ENCODE assay signal across 8 cellular contexts in genomic region chr16:1351582-1352362, GRCh38. TPM values are rescaled to one million over a fixed set of nuclear protein-coding genes. Genes with fewer than 3 reads are reported as not detected.
DNase-seq lines count a peak whose midpoint lies in the region; ATAC-seq and TF ChIP-seq lines count a peak whose summit lies in the region.

GNPTG (plus strand) TSS chr16:1351931; CDS start chr16:1351966, 35 bp downstream.
TSR3 (minus strand) TSS chr16:1351878; CDS start chr16:1351804, 74 bp downstream.

- no peaks in the 10 kb centered on the region for H3K27me3 ChIP-seq in DOHH2 (ENCODE audit: control insufficient read depth, low read length)
- H3K27me3 ChIP-seq in SK-N-SH (ENCODE audit: insufficient read depth), result no peaks in the 10 kb centered on the region
- H3K27me3 ChIP-seq in suprapubic skin, result no peaks in the 10 kb centered on the region

- H3K4me3 ChIP-seq in DOHH2 (ENCODE audit: low read length), result peak within 1 kb of the TSS; percentile 84
- peak within 1 kb of the TSS; percentile 98 for H3K4me3 ChIP-seq in SK-N-SH (ENCODE audit: low read depth in 2 of 2, low read length in 1 of 2)
- H3K4me3 ChIP-seq in suprapubic skin, result peak within 1 kb of the TSS; percentile 99

- TF ChIP-seq EP300 in SK-N-SH (IDR thresholded peaks at IDR 0.05; ENCODE audit: borderline replicate concordance in 1 of 2, low read depth in 1 of 2, low read length in 1 of 2), result no peak; a peak in 1 of 4 replicates
- TF ChIP-seq EP300 in suprapubic skin (IDR thresholded peaks at IDR 0.05), result no peak

- peak within 1 kb of the TSS; percentile 89 for H3K4me3 Mint-ChIP-seq in activated naive CD4-positive, alpha-beta T cell treated with anti-CD3 and anti-CD28 coated beads, Interleukin-2, amount 50 U/mL, for 24 hours

- H3K36me3 ChIP-seq in DOHH2 (ENCODE audit: control insufficient read depth, low read length) (peaks cover 13% of the 10 kb centered on the region; the same call in 1 of the 2 replicates), SK-N-SH (replicated peaks in 1 of 2; ENCODE audit: control insufficient read depth in 1 of 2, insufficient read depth in 2 of 2, low read length in 1 of 2) (peaks cover 0 to 19% of the 10 kb centered on the region in 2 experiments), suprapubic skin (peaks cover 26% of the 10 kb centered on the region)

- TF ChIP-seq CTCF in DOHH2 (IDR thresholded peaks at IDR 0.05; ENCODE audit: low read depth, low read length, poor library complexity, severe bottlenecking) (no peak), SK-N-SH (IDR thresholded peaks at IDR 0.05) (no peak), omental fat pad (IDR thresholded peaks at IDR 0.05) (no peak), suprapubic skin (IDR thresholded peaks at IDR 0.05) (no peak)

- WGBS in SK-N-SH (ENCODE audit: low lambda C conversion rate), result 1% methylated on average over 12 of the region's 98 CpGs
- WGBS in suprapubic skin, result 2% methylated on average over 10 of the region's 98 CpGs

- H3K9ac ChIP-seq in SK-N-SH, result peak within 1 kb of the TSS; percentile 82

- H3F3A ChIP-seq in DOHH2 (ENCODE audit: control insufficient read depth, insufficient read depth), result no peaks in the 10 kb centered on the region
- no peaks in the 10 kb centered on the region for H3F3A ChIP-seq in SK-N-SH (replicated peaks; ENCODE audit: insufficient read depth)

- 0 out of 2 replicates have a peak within 1 kb of the TSS, but pooled peaks have one; percentile 51 for H2AFZ ChIP-seq in SK-N-SH (ENCODE audit: low read depth)

- H3K27ac ChIP-seq in DOHH2 (ENCODE audit: low read depth, low read length), result no peak within 1 kb of the TSS
- H3K27ac ChIP-seq in SK-N-SH (ENCODE audit: low read depth in 2 of 2, low read length in 1 of 2), result peak within 1 kb of the TSS in 1 of 2 experiments; percentile 56; a peak in 1 of 4 replicates
- H3K27ac ChIP-seq in suprapubic skin, result peak within 1 kb of the TSS; percentile 67

- H3K36me3 Mint-ChIP-seq in activated naive CD4-positive, alpha-beta T cell treated with anti-CD3 and anti-CD28 coated beads, Interleukin-2, amount 50 U/mL, for 24 hours, result no peaks in the 10 kb centered on the region

- ATAC-seq in GM21619 (IDR thresholded peaks at IDR 0.05; ENCODE audit: unreplicated experiment) (peak; percentile 55), omental fat pad (ENCODE audit: low FRiP score) (peak; percentile 76)

- no peaks in the 10 kb centered on the region for H3K9me2 ChIP-seq in DOHH2 (replicated peaks; ENCODE audit: control insufficient read depth, low read length)
- no peaks in the 10 kb centered on the region for H3K9me2 ChIP-seq in SK-N-SH

- H3K4me2 ChIP-seq in DOHH2 (ENCODE audit: low read length), result peak within 1 kb of the TSS; percentile 99
- peak within 1 kb of the TSS; percentile 98 for H3K4me2 ChIP-seq in SK-N-SH

- H3K4me1 ChIP-seq in DOHH2 (ENCODE audit: control insufficient read depth, low read length), result peaks cover 13% of the 10 kb centered on the region
- H3K4me1 ChIP-seq in SK-N-SH (ENCODE audit: control insufficient read depth in 1 of 2, insufficient read depth in 2 of 2, low read depth in 1 of 2, low read length in 1 of 2), result peaks cover 0 to 15% of the 10 kb centered on the region in 2 experiments; a peak in 2 of 4 replicates
- H3K4me1 ChIP-seq in suprapubic skin, result peaks cover 66% of the 10 kb centered on the region

- H3K4me1 Mint-ChIP-seq in activated naive CD4-positive, alpha-beta T cell treated with anti-CD3 and anti-CD28 coated beads, Interleukin-2, amount 50 U/mL, for 24 hours, result peaks cover 28% of the 10 kb centered on the region

- H3K27me3 Mint-ChIP-seq in activated naive CD4-positive, alpha-beta T cell treated with anti-CD3 and anti-CD28 coated beads, Interleukin-2, amount 50 U/mL, for 24 hours, result no peaks in the 10 kb centered on the region

- no peaks in the 10 kb centered on the region for H3K9me3 ChIP-seq in DOHH2 (ENCODE audit: control insufficient read depth, insufficient read depth, low read length)
- no peaks in the 10 kb centered on the region for H3K9me3 ChIP-seq in SK-N-SH
- no peaks in the 10 kb centered on the region for H3K9me3 ChIP-seq in suprapubic skin

- H4K20me1 ChIP-seq in DOHH2 (ENCODE audit: control insufficient read depth, insufficient read depth, low read depth, low read length), result no peaks in the 10 kb centered on the region
- peaks cover 14% of the 10 kb centered on the region; the same call in 1 of the 2 replicates for H4K20me1 ChIP-seq in SK-N-SH (ENCODE audit: insufficient read depth)

- CTCF ChIA-PET in SK-N-SH (lab: Yijun Ruan, JAX), result interaction anchor here (2.3 kb wide), 1 partner anchor 13 kb away, joined by 11 read pairs; no protein-coding TSS in a partner anchor

- H3K79me2 ChIP-seq in DOHH2 (ENCODE audit: control insufficient read depth, low read length) (peaks cover 61% of the 10 kb centered on the region), SK-N-SH (ENCODE audit: insufficient read depth) (peaks cover 56% of the 10 kb centered on the region)

- TF ChIP-seq RAD21 in SK-N-SH (IDR thresholded peaks at IDR 0.05; ENCODE audit: low read length), result no peak

- TF ChIP-seq POLR2A in suprapubic skin (IDR thresholded peaks at IDR 0.05), result no peak

- DNase-seq in KG1 (lab: John Stamatoyannopoulos, UW) (peak; percentile 68), SK-N-SH (peak; percentile 96), glomerular endothelial cell (ENCODE audit: extremely low read depth, low read depth, low spot score) (no peak), omental fat pad (ENCODE audit: low spot score) (peak; percentile 53), suprapubic skin (ENCODE audit: low spot score in 2 of 2) (peak; percentile 89 to 91)

- POLR2A ChIA-PET in SK-N-SH (lab: Yijun Ruan, JAX), result no interaction called here

- H3K9me3 Mint-ChIP-seq in activated naive CD4-positive, alpha-beta T cell treated with anti-CD3 and anti-CD28 coated beads, Interleukin-2, amount 50 U/mL, for 24 hours, result no peaks in the 10 kb centered on the region

- H3K27ac Mint-ChIP-seq in activated naive CD4-positive, alpha-beta T cell treated with anti-CD3 and anti-CD28 coated beads, Interleukin-2, amount 50 U/mL, for 24 hours, result peak within 1 kb of the TSS; percentile 95

TF ChIP-seq in SK-N-SH, 30 proteins besides CTCF, POLR2A, EP300 and RAD21 (continues in another document):
- TF ChIP-seq, protein P1, sequence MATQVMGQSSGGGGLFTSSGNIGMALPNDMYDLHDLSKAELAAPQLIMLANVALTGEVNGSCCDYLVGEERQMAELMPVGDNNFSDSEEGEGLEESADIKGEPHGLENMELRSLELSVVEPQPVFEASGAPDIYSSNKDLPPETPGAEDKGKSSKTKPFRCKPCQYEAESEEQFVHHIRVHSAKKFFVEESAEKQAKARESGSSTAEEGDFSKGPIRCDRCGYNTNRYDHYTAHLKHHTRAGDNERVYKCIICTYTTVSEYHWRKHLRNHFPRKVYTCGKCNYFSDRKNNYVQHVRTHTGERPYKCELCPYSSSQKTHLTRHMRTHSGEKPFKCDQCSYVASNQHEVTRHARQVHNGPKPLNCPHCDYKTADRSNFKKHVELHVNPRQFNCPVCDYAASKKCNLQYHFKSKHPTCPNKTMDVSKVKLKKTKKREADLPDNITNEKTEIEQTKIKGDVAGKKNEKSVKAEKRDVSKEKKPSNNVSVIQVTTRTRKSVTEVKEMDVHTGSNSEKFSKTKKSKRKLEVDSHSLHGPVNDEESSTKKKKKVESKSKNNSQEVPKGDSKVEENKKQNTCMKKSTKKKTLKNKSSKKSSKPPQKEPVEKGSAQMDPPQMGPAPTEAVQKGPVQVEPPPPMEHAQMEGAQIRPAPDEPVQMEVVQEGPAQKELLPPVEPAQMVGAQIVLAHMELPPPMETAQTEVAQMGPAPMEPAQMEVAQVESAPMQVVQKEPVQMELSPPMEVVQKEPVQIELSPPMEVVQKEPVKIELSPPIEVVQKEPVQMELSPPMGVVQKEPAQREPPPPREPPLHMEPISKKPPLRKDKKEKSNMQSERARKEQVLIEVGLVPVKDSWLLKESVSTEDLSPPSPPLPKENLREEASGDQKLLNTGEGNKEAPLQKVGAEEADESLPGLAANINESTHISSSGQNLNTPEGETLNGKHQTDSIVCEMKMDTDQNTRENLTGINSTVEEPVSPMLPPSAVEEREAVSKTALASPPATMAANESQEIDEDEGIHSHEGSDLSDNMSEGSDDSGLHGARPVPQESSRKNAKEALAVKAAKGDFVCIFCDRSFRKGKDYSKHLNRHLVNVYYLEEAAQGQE (IDR thresholded peaks at IDR 0.05; ENCODE audit: low read depth, low read length), result peak; percentile 68; the same call in 1 of the 2 replicates
- TF ChIP-seq SIN3A (IDR thresholded peaks at IDR 0.05; ENCODE audit: borderline replicate concordance, low read depth, low read length) (peak; percentile 97), USF1 (IDR thresholded peaks at IDR 0.05; ENCODE audit: borderline replicate concordance, low read depth) (peak; percentile 98), MAX (IDR thresholded peaks at IDR 0.05; ENCODE audit: low read depth) (peak; percentile 59; the same call in 1 of the 2 replicates), NRF1 (IDR thresholded peaks at IDR 0.05; ENCODE audit: low read depth, low read length) (peak; percentile 79), MXI1 (IDR thresholded peaks at IDR 0.05; ENCODE audit: low read depth, low read length) (peak; percentile 53; the same call in 1 of the 2 replicates), TAF1 (IDR thresholded peaks at IDR 0.05; ENCODE audit: borderline replicate concordance, low read depth, low read length) (peak; percentile 91), MEF2A (IDR thresholded peaks at IDR 0.05; ENCODE audit: borderline replicate concordance, low read depth) (no peak), YY1 (IDR thresholded peaks at IDR 0.05; ENCODE audit: low read depth) (peak; percentile 94)

RNA-seq across cellular contexts. Expression of gene GNPTG, which starts in this region (rescaled TPM):
- polyA plus RNA-seq in SK-N-SH (2012; rRNA removed), result 113 and 114 TPM in 2 replicates
- 53.9 and 77.4 TPM in 2 replicates for polyA plus RNA-seq in SK-N-SH (2012; cell fraction: cytosol; rRNA removed)
- polyA plus RNA-seq in SK-N-SH (2012; cell fraction: nucleus; rRNA removed), result 170 and 246 TPM in 2 replicates
- 72.5 and 96.8 TPM in 2 replicates for total RNA-seq in glomerular endothelial cell
- 10 to 100 TPM; 48.3 to 77.1 (median 65.8) TPM for total RNA-seq in omental fat pad
- 10 to 100 TPM; 53.7 to 84.0 (median 69.5) TPM for total RNA-seq in suprapubic skin

RNA-seq across cellular contexts. Expression of gene TSR3, which starts in this region (rescaled TPM):
- polyA plus RNA-seq in SK-N-SH (2012; rRNA removed), result 67.6 and 87.3 TPM in 2 replicates
- polyA plus RNA-seq in SK-N-SH (2012; cell fraction: cytosol; rRNA removed), result 57.7 and 71.3 TPM in 2 replicates
- polyA plus RNA-seq in SK-N-SH (2012; cell fraction: nucleus; rRNA removed), result 44.6 and 53.0 TPM in 2 replicates
- total RNA-seq in glomerular endothelial cell, result 102 and 119 TPM in 2 replicates
- 10 to 100 TPM; 42.4 to 78.5 (median 61.9) TPM for total RNA-seq in omental fat pad
- 10 to 100 TPM; 48.5 to 70.2 (median 62.1) TPM for total RNA-seq in suprapubic skin
